8 cellular contexts compared by ENCODE assay signal in the genomic region with DNA sequence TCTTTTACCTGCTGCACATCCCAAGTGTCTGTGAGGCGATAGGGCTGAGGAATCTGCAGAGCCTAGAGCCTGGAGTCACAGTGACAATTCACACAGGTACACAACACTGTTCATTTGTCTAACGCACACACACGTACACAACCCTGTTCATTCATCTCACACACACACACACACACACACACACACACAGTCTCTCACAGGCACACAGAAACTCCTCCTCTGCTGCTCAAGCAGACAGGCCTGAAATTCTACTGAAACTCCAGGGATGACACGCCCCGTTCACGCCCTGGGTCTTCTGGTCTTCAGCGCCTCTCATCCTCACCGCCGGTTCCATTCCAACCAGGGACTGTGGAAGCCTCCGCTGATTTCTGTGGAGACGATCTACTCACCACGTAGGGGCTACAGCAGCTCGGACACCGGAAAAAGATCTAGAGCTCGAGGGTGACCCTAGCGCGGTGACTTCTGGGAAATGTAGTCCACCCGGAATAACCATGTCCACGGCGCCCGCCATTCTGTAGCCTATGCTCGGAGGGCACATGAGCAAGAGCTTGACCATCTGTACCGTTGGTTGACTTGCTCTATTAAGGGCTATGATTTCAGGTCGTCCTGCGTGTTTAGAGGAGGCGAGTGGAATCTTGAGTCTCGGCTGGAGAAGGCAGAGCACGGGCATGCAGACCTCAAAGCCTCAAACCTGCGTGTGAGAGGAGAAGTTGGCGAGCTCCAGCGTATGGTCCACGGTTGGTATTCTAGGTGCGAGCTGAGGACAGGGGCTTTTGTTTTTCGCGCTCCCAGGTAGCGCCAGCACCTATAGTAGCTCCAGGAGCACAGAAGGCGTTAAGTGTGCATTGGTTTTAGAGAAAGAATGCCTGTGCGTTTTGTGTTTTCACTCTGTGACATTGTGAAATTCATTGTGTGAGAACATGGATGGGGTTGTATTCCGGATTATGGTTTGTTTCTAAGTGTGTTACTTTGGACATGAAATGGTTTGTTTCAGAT. TPM values are rescaled to one million over a fixed set of nuclear protein-coding genes. Genes with fewer than 3 reads are reported as not detected.
DNase-seq lines count a peak whose midpoint lies in the region; ATAC-seq and TF ChIP-seq lines count a peak whose summit lies in the region.

No MANE protein-coding gene starts in this region.

- H3K9me3 ChIP-seq in Peyer's patch, result peaks cover 0 to 40% (median 0%) of the 10 kb centered on the region in 4 donors

- TF ChIP-seq CTCF in Peyer's patch (IDR thresholded peaks at IDR 0.05) (no peak), foreskin fibroblast (IDR thresholded peaks at IDR 0.05; ENCODE audit: low read depth, low read length) (no peak)

- peaks cover 31% of the 10 kb centered on the region for H3K9me3 Mint-ChIP-seq in natural killer cell treated with Interleukin-12 subunit alpha and Interleukin-12 subunit beta and Interleukin-15 and Interleukin-18, amount 100 ng/mL, for 72 hours
- peaks cover 33% of the 10 kb centered on the region for H3K9me3 Mint-ChIP-seq in stimulated activated effector memory CD8-positive, alpha-beta T cell treated with anti-CD3 and anti-CD28 coated beads, Interleukin-12 subunit alpha, Interleukin-12 subunit beta, amount 100 ng/mL, for 72 hours

- H3K27ac Mint-ChIP-seq in natural killer cell treated with Interleukin-12 subunit alpha and Interleukin-12 subunit beta and Interleukin-15 and Interleukin-18, amount 100 ng/mL, for 72 hours, result peak overlapping the region; percentile 50 to 83
- peak overlapping the region; percentile 32 for H3K27ac Mint-ChIP-seq in stimulated activated effector memory CD8-positive, alpha-beta T cell treated with anti-CD3 and anti-CD28 coated beads, Interleukin-12 subunit alpha, Interleukin-12 subunit beta, amount 100 ng/mL, for 72 hours

- peak; percentile 25 for DNase-seq in GF-D8 (lab: John Stamatoyannopoulos, UW)
- DNase-seq in Peyer's patch, result peak; percentile 69 to 88 (median 74)
- peak; percentile 88 for DNase-seq in activated effector memory CD4-positive, alpha-beta T cell treated with anti-CD3 and anti-CD28 coated beads, Interleukin-2, amount 50 U/mL, for 16 hours
- DNase-seq in foreskin fibroblast, result peak; percentile 83 to 93
- DNase-seq in natural killer cell treated with Interleukin-12 subunit alpha and Interleukin-12 subunit beta and Interleukin-15 and Interleukin-18, amount 100 ng/mL, for 72 hours (ENCODE audit: low spot score), result peak; percentile 80
- DNase-seq in stimulated activated effector memory CD8-positive, alpha-beta T cell treated with anti-CD3 and anti-CD28 coated beads, Interleukin-12 subunit alpha, Interleukin-12 subunit beta, amount 100 ng/mL, for 72 hours (ENCODE audit: low spot score in 2 of 2), result peak; percentile 35 to 68
- no peak for DNase-seq in LoVo (ENCODE audit: low spot score)

- H3K4me1 ChIP-seq in Peyer's patch, result no peaks in the 10 kb centered on the region

- H3K36me3 Mint-ChIP-seq in natural killer cell treated with Interleukin-12 subunit alpha and Interleukin-12 subunit beta and Interleukin-15 and Interleukin-18, amount 100 ng/mL, for 72 hours, result peaks cover 63% of the 10 kb centered on the region
- H3K36me3 Mint-ChIP-seq in stimulated activated effector memory CD8-positive, alpha-beta T cell treated with anti-CD3 and anti-CD28 coated beads, Interleukin-12 subunit alpha, Interleukin-12 subunit beta, amount 100 ng/mL, for 72 hours, result no peaks in the 10 kb centered on the region

- peak; percentile 75 for ATAC-seq in HG02884 (IDR thresholded peaks at IDR 0.05; ENCODE audit: unreplicated experiment)
- ATAC-seq in natural killer cell treated with Interleukin-12 subunit alpha and Interleukin-12 subunit beta and Interleukin-15 and Interleukin-18, amount 100 ng/mL, for 72 hours, result peak; percentile 87 to 99
- ATAC-seq in stimulated activated effector memory CD8-positive, alpha-beta T cell treated with anti-CD3 and anti-CD28 coated beads, Interleukin-12 subunit alpha, Interleukin-12 subunit beta, amount 100 ng/mL, for 72 hours, result peak; percentile 89

- H3K4me3 ChIP-seq in Peyer's patch (peak overlapping the region; percentile 36 to 58 (median 48)), foreskin fibroblast (ENCODE audit: low read depth in 1 of 2, low read length in 2 of 2) (peak overlapping the region; percentile 71 to 85)

- no peak for TF ChIP-seq POLR2A in Peyer's patch (IDR thresholded peaks at IDR 0.05)

- peaks cover 0 to 3% of the 10 kb centered on the region in 2 donors for H3K27me3 Mint-ChIP-seq in natural killer cell treated with Interleukin-12 subunit alpha and Interleukin-12 subunit beta and Interleukin-15 and Interleukin-18, amount 100 ng/mL, for 72 hours

- H3K4me1 Mint-ChIP-seq in natural killer cell treated with Interleukin-12 subunit alpha and Interleukin-12 subunit beta and Interleukin-15 and Interleukin-18, amount 100 ng/mL, for 72 hours (ENCODE audit: low read depth in 2 of 2), result peaks cover 14 to 17% of the 10 kb centered on the region in 2 donors
- H3K4me1 Mint-ChIP-seq in stimulated activated effector memory CD8-positive, alpha-beta T cell treated with anti-CD3 and anti-CD28 coated beads, Interleukin-12 subunit alpha, Interleukin-12 subunit beta, amount 100 ng/mL, for 72 hours, result peaks cover 14% of the 10 kb centered on the region

- H3K36me3 ChIP-seq in Peyer's patch, result no peaks in the 10 kb centered on the region

- H3K27ac ChIP-seq in Peyer's patch, result peak overlapping the region in 1 of 4 donors; percentile 42

- H3K4me3 Mint-ChIP-seq in natural killer cell treated with Interleukin-12 subunit alpha and Interleukin-12 subunit beta and Interleukin-15 and Interleukin-18, amount 100 ng/mL, for 72 hours, result peak overlapping the region; percentile 94
- H3K4me3 Mint-ChIP-seq in stimulated activated effector memory CD8-positive, alpha-beta T cell treated with anti-CD3 and anti-CD28 coated beads, Interleukin-12 subunit alpha, Interleukin-12 subunit beta, amount 100 ng/mL, for 72 hours, result peak overlapping the region; percentile 79

- H3K27me3 ChIP-seq in Peyer's patch, result no peaks in the 10 kb centered on the region

RNA-seq across cellular contexts. Expression of a gene that starts 17.9 kb away (rescaled TPM):
- 1 to 10 TPM in 2 of 4 donors, under 1 TPM in 1, not detected in 1; 0.66 to 2.8 (median 1.2) TPM for total RNA-seq in Peyer's patch
- 1 to 10 TPM in 1 of 2 donors, under 1 TPM in 1; 0.81 to 1.1 TPM for total RNA-seq in natural killer cell treated with Interleukin-12 subunit alpha and Interleukin-12 subunit beta and Interleukin-15 and Interleukin-18, amount 100 ng/mL, for 72 hours

RNA-seq across cellular contexts. Expression of a gene that starts 33.4 kb away (rescaled TPM):
- total RNA-seq in Peyer's patch, result 10 to 100 TPM in 3 of 4 donors, 1 to 10 TPM in 1; 6.9 to 18.2 (median 14.9) TPM
- total RNA-seq in natural killer cell treated with Interleukin-12 subunit alpha and Interleukin-12 subunit beta and Interleukin-15 and Interleukin-18, amount 100 ng/mL, for 72 hours, result 10 to 100 TPM; 15.1 to 15.6 TPM

RNA-seq across cellular contexts. Expression of a gene that starts 49.3 kb away (rescaled TPM):
- 1 to 10 TPM; 3.2 to 5.9 (median 5.0) TPM for total RNA-seq in Peyer's patch
- total RNA-seq in natural killer cell treated with Interleukin-12 subunit alpha and Interleukin-12 subunit beta and Interleukin-15 and Interleukin-18, amount 100 ng/mL, for 72 hours, result 1 to 10 TPM; 3.7 to 5.1 TPM
